In the genomic region with DNA sequence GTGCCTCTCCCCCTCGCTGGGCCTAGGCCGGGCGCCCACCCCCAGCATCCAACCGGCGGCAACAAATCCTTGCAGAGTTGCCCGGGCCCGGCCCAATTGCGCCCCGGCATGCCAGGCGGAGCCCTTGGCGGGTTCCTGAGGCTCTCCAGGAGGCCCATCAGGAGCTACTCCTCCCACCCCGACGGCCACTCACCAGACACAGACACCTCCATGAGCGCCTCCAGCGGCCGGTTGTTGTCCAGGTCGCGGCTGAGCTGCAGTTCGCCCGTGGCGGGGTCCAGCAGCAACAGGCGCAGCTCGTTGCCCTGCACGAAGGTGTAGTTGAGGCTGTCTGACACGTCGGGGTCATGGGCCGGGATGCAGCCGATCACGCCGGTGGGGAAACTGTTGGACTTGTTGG, we compare ENCODE assay signal across 20 cellular contexts. TPM values are rescaled to one million over a fixed set of nuclear protein-coding genes. Genes with fewer than 3 reads are reported as not detected.
DNase-seq lines count a peak whose midpoint lies in the region; ATAC-seq and TF ChIP-seq lines count a peak whose summit lies in the region.
"Had no signal": no experiment of that assay in that cellular context is flagged by ENCODE, and none has a peak within 500 bp of the region (broad histone marks: within the 10 kb centered on the region; RNA-seq: fewer than 3 reads in every experiment).

No MANE protein-coding gene starts in this region.

- peak; percentile 72 for DNase-seq in H9
- no peak for DNase-seq in astrocyte of the cerebellum (ENCODE audit: low read depth)
- DNase-seq in glomerular visceral epithelial cell (ENCODE audit: extremely low spot score) = peak; percentile 73
- no peak for DNase-seq in activated gamma-delta T cell treated with Interleukin-2 at 50 U/mL for 16 hours
- no peak for DNase-seq in iPS-NIHi7 (ENCODE audit: extremely low spot score)
- no peak for DNase-seq in Right ventricle myocardium inferior (ENCODE audit: missing footprints)
- DNase-seq: activated naive CD4-positive, alpha-beta T cell treated with anti-CD3 and anti-CD28 coated beads, Interleukin-2, amount 50 U/mL, for 16 hours; activated T-cell treated with anti-CD3 and anti-CD28 coated beads for 4 hours; body of pancreas; GDM1; heart right ventricle; NCI-H187; NCI-H524 treated with DMSO at 0.1 percent for 48 hours; OCI-M1 had no signal

- peaks cover 14 to 31% of the 10 kb centered on the region in 2 experiments for H3K4me1 Mint-ChIP-seq in H9

- H4K8ac ChIP-seq in H9 (replicated peaks; ENCODE audit: insufficient read length, low read depth, low read length) = no peak overlapping the region

- H2AK5ac ChIP-seq in H9 (ENCODE audit: insufficient read length, low read length) = no peak overlapping the region

- peaks cover 22 to 45% (median 39%) of the 10 kb centered on the region in 3 experiments for H3K36me3 Mint-ChIP-seq in H9 (ENCODE audit: insufficient read depth in 1 of 3, low read depth in 3 of 3)

- TF ChIP-seq CTCF in H9 (conservative IDR thresholded peaks at IDR 0.05) (0 out of 3 replicates have a peak, but pooled peaks have one; percentile 17), astrocyte of the cerebellum (IDR thresholded peaks at IDR 0.05; ENCODE audit: low read depth, low read length, missing control alignments) (peak; percentile 37)

- ATAC-seq in GM19455 (IDR thresholded peaks at IDR 0.05; ENCODE audit: unreplicated experiment) (no peak), Right ventricle myocardium inferior (no peak)
- ATAC-seq: body of pancreas, GM12878, heart right ventricle, sciatic nerve had no signal

- H3K4me3 ChIP-seq in astrocyte of the cerebellum (ENCODE audit: low read depth, low read length) (no peak overlapping the region), skin epidermis (peak overlapping the region in 4 of 7 experiments; percentile 14 to 35 (median 22))
- H3K4me3 ChIP-seq: body of pancreas, GM12878, heart right ventricle had no signal

- no peak overlapping the region for H3K9ac ChIP-seq in H9 (ENCODE audit: extremely low read depth, insufficient read length, low read length)

- no peak overlapping the region for H3T11ph ChIP-seq in H9 (ENCODE audit: low read length)

- peaks cover 30% of the 10 kb centered on the region for H3K27me3 Mint-ChIP-seq in H9 (ENCODE audit: low read depth)

- H3K27ac ChIP-seq in H9 (ENCODE audit: insufficient read length, low read depth, low read length) = no peak overlapping the region
- peak overlapping the region in 5 of 21 experiments; percentile 4 to 44 (median 26) for H3K27ac ChIP-seq in skin epidermis
- H3K27ac ChIP-seq: body of pancreas, heart right ventricle, neutrophil had no signal

- no peak overlapping the region for H3K27ac Mint-ChIP-seq in H9
- H3K27ac Mint-ChIP-seq: B cell had no signal

- no peak overlapping the region for H2BK12ac ChIP-seq in H9 (ENCODE audit: insufficient read length, low read depth, low read length)

- no peak overlapping the region for H2BK15ac ChIP-seq in H9 (ENCODE audit: low read depth, low read length)

- no CpG with 5 or more reads among the region's 30 CpGs for WGBS in H9 (ENCODE audit: extremely low coverage, insufficient read length, low lambda C conversion rate)

- no peak overlapping the region for H4K91ac ChIP-seq in H9 (ENCODE audit: insufficient read length, low read depth, low read length)

- H3K27me3 ChIP-seq in H9 (ENCODE audit: insufficient read depth, low read length) = peaks cover 5% of the 10 kb centered on the region; the same call in 1 of the 2 replicates

- H3K18ac ChIP-seq in H9 (ENCODE audit: insufficient read length, low read depth, low read length) = no peak overlapping the region

- H3K9me3 ChIP-seq in H9 (ENCODE audit: control insufficient read depth, low read depth, low read length) = no peaks in the 10 kb centered on the region
- H3K9me3 ChIP-seq: body of pancreas, heart right ventricle, neutrophil had no signal

- H3K79me2 ChIP-seq in H9 (ENCODE audit: insufficient read depth, low read length) = no peaks in the 10 kb centered on the region

- H4K20me1 ChIP-seq in H9 (ENCODE audit: control insufficient read depth, insufficient read depth, insufficient read length) = no peaks in the 10 kb centered on the region

- H4K5ac ChIP-seq in H9 (ENCODE audit: insufficient read length, low read depth, low read length) = no peak overlapping the region

- peaks cover 0 to 20% of the 10 kb centered on the region in 2 experiments; a peak in 2 of 5 replicates for H3K9me3 Mint-ChIP-seq in H9

- H3K56ac ChIP-seq in H9 (ENCODE audit: insufficient read length, low read depth, low read length) = no peak overlapping the region

- H3K79me1 ChIP-seq in H9 (ENCODE audit: insufficient read depth, low read depth, low read length, poor library complexity, severe bottlenecking) = no peaks in the 10 kb centered on the region

- H2AFZ ChIP-seq in H9 (ENCODE audit: low read length) = no peak overlapping the region

- H3K4me1 ChIP-seq in H9 (ENCODE audit: insufficient read depth, low read length) = no peaks in the 10 kb centered on the region

- no peak overlapping the region for H3K4me3 Mint-ChIP-seq in H9
- H3K4me3 Mint-ChIP-seq: B cell had no signal

- intact Hi-C loops in Right ventricle myocardium inferior (cut with DNase I) = loop anchor here (10.0 kb wide), 1 partner anchor 79 kb away; no protein-coding TSS in a partner anchor

- no peak overlapping the region for H2BK120ac ChIP-seq in H9 (ENCODE audit: low read depth, low read length, poor library complexity, severe bottlenecking)

- H2BK5ac ChIP-seq in H9 (ENCODE audit: insufficient read length, low read length) = no peak overlapping the region

- H3K4ac ChIP-seq in H9 (ENCODE audit: low read depth, low read length) = no peak overlapping the region

- no peak overlapping the region for H3K4me2 ChIP-seq in H9 (ENCODE audit: insufficient read depth, insufficient read length, low read length)

- H3K14ac ChIP-seq in H9 (ENCODE audit: insufficient read depth, low read length) = no peak overlapping the region

- in situ Hi-C loops in astrocyte of the cerebellum (cut with HindIII; ENCODE audit: low sequenced_read_pairs) = no loop called here

- H2BK20ac ChIP-seq in H9 (ENCODE audit: low read depth, low read length, poor library complexity, severe bottlenecking) = no peak overlapping the region

- no peak overlapping the region for H3K23ac ChIP-seq in H9 (ENCODE audit: insufficient read length, low read depth, low read length)

- peaks cover 10% of the 10 kb centered on the region for H3K23me2 ChIP-seq in H9 (ENCODE audit: insufficient read length, low read depth, low read length, poor library complexity, severe bottlenecking)

RNA-seq across cellular contexts. Expression of gene CELSR1, which starts 4.0 kb away (rescaled TPM):
- total RNA-seq in H9 (2021) (21.2 and 22.6 TPM in 2 replicates), Right ventricle myocardium inferior (8.4 TPM)

Comparison
In these comparisons a context has a peak if more than half of its experiments do, and no peak if none do; other contexts are left out.
1. DNase-seq: peak in H9 (single experiment) and glomerular visceral epithelial cell (single experiment); none in astrocyte of the cerebellum (single experiment), activated gamma-delta T cell treated with Interleukin-2 at 50 U/mL for 16 hours (single experiment), iPS-NIHi7 (single experiment) and Right ventricle myocardium inferior (single experiment).